Comparison of ENCODE assay signal across 18 cellular contexts in genomic region chr11:26904114-26904513, GRCh38.
"Had no signal": no experiment of that assay in that cellular context is flagged by ENCODE, and none has a peak within 500 bp of the region (broad histone marks: within the 10 kb centered on the region; RNA-seq: fewer than 3 reads in every experiment).

No MANE protein-coding gene starts in this region.

- H3K4me3 ChIP-seq: body of pancreas, lung, thyroid gland had no signal

- H3K36me3 Mint-ChIP-seq: activated naive CD4-positive, alpha-beta T cell treated with anti-CD3 and anti-CD28 coated beads, Interleukin-2, amount 50 U/mL, for 24 hours; naive thymus-derived CD4-positive, alpha-beta T cell; stimulated activated memory B cell treated with anti-CD40 and anti-IgM and Interleukin-4, amounts not matched to agents 10 μg/mL and 1 μg/mL and 100 μg/mL, for 72 hours had no signal

- H3K27ac Mint-ChIP-seq: activated B cell treated with CpG ODN at 0.5 μM for 24 hours; activated CD8-positive, alpha-beta T cell treated with anti-CD3 and anti-CD28 coated beads, Interleukin-2, amount 10 ng/mL, durations not matched to agents 7 days and 5 days; activated naive CD4-positive, alpha-beta T cell treated with anti-CD3 and anti-CD28 coated beads, Interleukin-2, amount 50 U/mL, for 24 hours; naive thymus-derived CD4-positive, alpha-beta T cell; stimulated activated memory B cell treated with anti-CD40 and anti-IgM and Interleukin-4, amounts not matched to agents 10 μg/mL and 1 μg/mL and 100 μg/mL, for 72 hours had no signal

- H3K4me3 Mint-ChIP-seq: activated B cell treated with CpG ODN at 0.5 μM for 24 hours; activated CD8-positive, alpha-beta T cell treated with anti-CD3 and anti-CD28 coated beads, Interleukin-2, amount 10 ng/mL, durations not matched to agents 7 days and 5 days; activated naive CD4-positive, alpha-beta T cell treated with anti-CD3 and anti-CD28 coated beads, Interleukin-2, amount 50 U/mL, for 24 hours; naive thymus-derived CD4-positive, alpha-beta T cell; stimulated activated memory B cell treated with anti-CD40 and anti-IgM and Interleukin-4, amounts not matched to agents 10 μg/mL and 1 μg/mL and 100 μg/mL, for 72 hours had no signal

- H3K27me3 Mint-ChIP-seq: activated B cell treated with CpG ODN at 0.5 μM for 24 hours; activated naive CD4-positive, alpha-beta T cell treated with anti-CD3 and anti-CD28 coated beads, Interleukin-2, amount 50 U/mL, for 24 hours; naive thymus-derived CD4-positive, alpha-beta T cell; stimulated activated memory B cell treated with anti-CD40 and anti-IgM and Interleukin-4, amounts not matched to agents 10 μg/mL and 1 μg/mL and 100 μg/mL, for 72 hours had no signal

- DNase-seq: activated B cell treated with CpG ODN at 0.5 μM for 24 hours; activated CD4-positive, alpha-beta T cell treated with anti-CD3 and anti-CD28 coated beads for 48 hours; activated CD8-positive, alpha-beta memory T cell treated with anti-CD3 and anti-CD28 coated beads, Interleukin-2, amount 50 U/mL, for 4 hours; activated CD8-positive, alpha-beta T cell treated with anti-CD3 and anti-CD28 coated beads, Interleukin-2, amount 10 ng/mL, durations not matched to agents 7 days and 5 days; activated effector memory CD4-positive, alpha-beta T cell treated with anti-CD3 and anti-CD28 coated beads, Interleukin-2, amount 50 U/mL, for 16 hours; activated T-cell treated with anti-CD3 and anti-CD28 coated beads, Interleukin-2, amount 50 U/mL, for 48 hours; body of pancreas; cortex of kidney; effector CD4-positive, alpha-beta T cell; foreskin fibroblast; left colon; naive thymus-derived CD4-positive, alpha-beta T cell; stimulated activated CD4-positive, alpha-beta T cell treated with anti-CD3 and anti-CD28 coated beads, Interleukin-2, amount 100 ng/mL, for 48 hours; T-helper 2 cell; thyroid gland had no signal

- H3K9me3 Mint-ChIP-seq: activated naive CD4-positive, alpha-beta T cell treated with anti-CD3 and anti-CD28 coated beads, Interleukin-2, amount 50 U/mL, for 24 hours had no signal

- H3K27ac ChIP-seq: body of pancreas, thyroid gland had no signal

- H3K4me1 Mint-ChIP-seq: activated B cell treated with CpG ODN at 0.5 μM for 24 hours; activated naive CD4-positive, alpha-beta T cell treated with anti-CD3 and anti-CD28 coated beads, Interleukin-2, amount 50 U/mL, for 24 hours; naive thymus-derived CD4-positive, alpha-beta T cell; stimulated activated memory B cell treated with anti-CD40 and anti-IgM and Interleukin-4, amounts not matched to agents 10 μg/mL and 1 μg/mL and 100 μg/mL, for 72 hours had no signal
